ENCODE assay signal across 28 cellular contexts in genomic region chr11:124517314-124517713, GRCh38. TPM values are rescaled to one million over a fixed set of nuclear protein-coding genes. Genes with fewer than 3 reads are reported as not detected.
DNase-seq lines count a peak whose midpoint lies in the region; ATAC-seq and TF ChIP-seq lines count a peak whose summit lies in the region.
"Had no signal": no experiment of that assay in that cellular context is flagged by ENCODE, and none has a peak within 500 bp of the region (broad histone marks: within the 10 kb centered on the region; RNA-seq: fewer than 3 reads in every experiment).

No MANE protein-coding gene starts in this region.

- CTCF ChIA-PET in Panc1 (lab: Charles Lee) = no interaction called here
- CTCF ChIA-PET in activated naive CD4-positive, alpha-beta T cell treated with anti-CD3 and anti-CD28 coated beads for 36 hours (lab: Charles Lee) = no interaction called here

- H3K27me3 Mint-ChIP-seq in activated naive CD4-positive, alpha-beta T cell treated with anti-CD3 and anti-CD28 coated beads for 36 hours (ENCODE audit: low read depth) = peaks cover 3% of the 10 kb centered on the region

- peaks cover 4% of the 10 kb centered on the region for H3K27me3 ChIP-seq in Panc1 (ENCODE audit: control insufficient read depth, insufficient read depth, low read length)
- H3K27me3 ChIP-seq in left lung = peaks cover 0 to 11% of the 10 kb centered on the region in 2 donors
- H3K27me3 ChIP-seq: BLaER1 had no signal

- H3K9me3 ChIP-seq in Panc1 (ENCODE audit: control insufficient read depth, insufficient read depth, low read depth, low read length) = no peaks in the 10 kb centered on the region
- H3K9me3 ChIP-seq in left lung = no peaks in the 10 kb centered on the region
- H3K9me3 ChIP-seq: BE2C, BLaER1 had no signal

- H3K36me3 Mint-ChIP-seq in activated naive CD4-positive, alpha-beta T cell treated with anti-CD3 and anti-CD28 coated beads for 36 hours (ENCODE audit: low read depth) = no peaks in the 10 kb centered on the region
- H3K36me3 Mint-ChIP-seq: CD14-positive monocyte; CD4-positive, alpha-beta memory T cell; CD4-positive, CD25-positive, alpha-beta regulatory T cell; CD8-positive, alpha-beta memory T cell had no signal

- POLR2A ChIA-PET in Panc1 (lab: Charles Lee) = no interaction called here

- DNase-seq in DMS53 (lab: John Stamatoyannopoulos, UW) (peak; percentile 52), DMS53 treated with DMSO at 0.1 percent for 48 hours (lab: John Stamatoyannopoulos, UW; ENCODE audit: unreplicated experiment) (no peak), Panc1 (ENCODE audit: low read depth, low spot score) (no peak), left lung (no peak), NCI-H2171 (lab: John Stamatoyannopoulos, UW) (no peak)
- DNase-seq in activated naive CD4-positive, alpha-beta T cell treated with anti-CD3 and anti-CD28 coated beads for 36 hours = no peak
- DNase-seq: ACHN; BE2C; C1 segment of cervical spinal cord; CD4-positive, alpha-beta memory T cell; CD4-positive, CD25-positive, alpha-beta regulatory T cell; CD8-positive, alpha-beta memory T cell; COR-L47; DMS 273 treated with DMSO at 0.1 percent for 48 hours; DMS153; DMS79; DND-41; EL; GDM1 had no signal

- in situ Hi-C loops in Panc1 (cut with HindIII; ENCODE audit: low pct_unique_long_range_greater_than_20kb, low sequenced_read_pairs) = no loop called here

- H3K27ac ChIP-seq in Panc1 (ENCODE audit: low read length) = no peak overlapping the region
- H3K27ac ChIP-seq in left lung = no peak overlapping the region
- H3K27ac ChIP-seq: 22Rv1, BLaER1 had no signal

- no peaks in the 10 kb centered on the region for H3K9me3 Mint-ChIP-seq in activated naive CD4-positive, alpha-beta T cell treated with anti-CD3 and anti-CD28 coated beads for 36 hours
- H3K9me3 Mint-ChIP-seq: CD14-positive monocyte; CD4-positive, alpha-beta memory T cell; CD8-positive, alpha-beta memory T cell had no signal

- H3K27ac Mint-ChIP-seq in activated naive CD4-positive, alpha-beta T cell treated with anti-CD3 and anti-CD28 coated beads for 36 hours = no peak overlapping the region
- H3K27ac Mint-ChIP-seq: CD4-positive, alpha-beta memory T cell; CD4-positive, CD25-positive, alpha-beta regulatory T cell had no signal

- H3K4me3 Mint-ChIP-seq in activated naive CD4-positive, alpha-beta T cell treated with anti-CD3 and anti-CD28 coated beads for 36 hours = no peak overlapping the region
- H3K4me3 Mint-ChIP-seq: CD4-positive, alpha-beta memory T cell; CD4-positive, CD25-positive, alpha-beta regulatory T cell; CD8-positive, alpha-beta memory T cell had no signal

- TF ChIP-seq CTCF in Panc1 (IDR thresholded peaks at IDR 0.05) = no peak
- TF ChIP-seq CTCF in left lung (IDR thresholded peaks at IDR 0.05) = no peak

- intact Hi-C loops in Panc1 (cut with micrococcal nuclease; ENCODE audit: unreplicated experiment) (no loop called here), left lung (cut with DNase I) (no loop called here)
- intact Hi-C loops in activated naive CD4-positive, alpha-beta T cell treated with anti-CD3 and anti-CD28 coated beads for 36 hours (cut with micrococcal nuclease) = no loop called here

- H3K4me1 ChIP-seq in Panc1 (ENCODE audit: control insufficient read depth, insufficient read depth, low read length) = no peaks in the 10 kb centered on the region
- H3K4me1 ChIP-seq in left lung = no peaks in the 10 kb centered on the region
- H3K4me1 ChIP-seq: BE2C, BLaER1 had no signal

- no peaks in the 10 kb centered on the region for H3K36me3 ChIP-seq in Panc1 (ENCODE audit: control insufficient read depth, insufficient read depth, low read length)
- no peaks in the 10 kb centered on the region for H3K36me3 ChIP-seq in left lung
- H3K36me3 ChIP-seq: BE2C, BLaER1 had no signal

- H3K4me3 ChIP-seq in Panc1 (ENCODE audit: low read depth in 2 of 2, low read length in 2 of 2) (no peak overlapping the region), left lung (no peak overlapping the region)
- H3K4me3 ChIP-seq: BLaER1 had no signal

- ATAC-seq in Panc1 (0 out of 2 replicates have a peak, but pooled peaks have one; percentile 56), left lung (peak; percentile 65), HG03159 (IDR thresholded peaks at IDR 0.05; ENCODE audit: unreplicated experiment) (no peak)

- no peaks in the 10 kb centered on the region for H3K4me1 Mint-ChIP-seq in activated naive CD4-positive, alpha-beta T cell treated with anti-CD3 and anti-CD28 coated beads for 36 hours (ENCODE audit: low read depth)
- H3K4me1 Mint-ChIP-seq: CD4-positive, alpha-beta memory T cell; CD4-positive, CD25-positive, alpha-beta regulatory T cell; CD8-positive, alpha-beta memory T cell had no signal

- BruUV-seq in Panc1 (replicated peaks; lab: Mats Ljungman, UMichigan) = no TSS peak

RNA-seq across cellular contexts. Expression of gene OR8B12, which starts 26.1 kb away (rescaled TPM):
- not detected for total RNA-seq in Panc1 (2021; ENCODE audit: unreplicated experiment)
- not detected for polyA plus RNA-seq in Panc1 (2012; ENCODE audit: insufficient read length)
- not detected for total RNA-seq in left lung
- not detected for total RNA-seq in activated naive CD4-positive, alpha-beta T cell treated with anti-CD3 and anti-CD28 coated beads for 36 hours
- total RNA-seq: A172; A673; CD4-positive, alpha-beta memory T cell; CD4-positive, CD25-positive, alpha-beta regulatory T cell; CD8-positive, alpha-beta memory T cell; Daoy; G401 had no signal
- polyA plus RNA-seq: AG04450; CD14-positive monocyte; CD4-positive, alpha-beta memory T cell; CD4-positive, CD25-positive, alpha-beta regulatory T cell; CD8-positive, alpha-beta memory T cell had no signal

RNA-seq across cellular contexts. Expression of gene OR8A1, which starts 52.5 kb away (rescaled TPM):
- total RNA-seq in Panc1 (2021; ENCODE audit: unreplicated experiment) (not detected), left lung (not detected)
- not detected for polyA plus RNA-seq in Panc1 (2012; ENCODE audit: insufficient read length)
- not detected for total RNA-seq in activated naive CD4-positive, alpha-beta T cell treated with anti-CD3 and anti-CD28 coated beads for 36 hours
- total RNA-seq: A172; A673; CD4-positive, alpha-beta memory T cell; CD4-positive, CD25-positive, alpha-beta regulatory T cell; CD8-positive, alpha-beta memory T cell; Daoy; G401 had no signal
- polyA plus RNA-seq: AG04450; CD14-positive monocyte; CD4-positive, alpha-beta memory T cell; CD4-positive, CD25-positive, alpha-beta regulatory T cell; CD8-positive, alpha-beta memory T cell had no signal
